ENCODE assay signal across 18 cellular contexts in the genomic region with DNA sequence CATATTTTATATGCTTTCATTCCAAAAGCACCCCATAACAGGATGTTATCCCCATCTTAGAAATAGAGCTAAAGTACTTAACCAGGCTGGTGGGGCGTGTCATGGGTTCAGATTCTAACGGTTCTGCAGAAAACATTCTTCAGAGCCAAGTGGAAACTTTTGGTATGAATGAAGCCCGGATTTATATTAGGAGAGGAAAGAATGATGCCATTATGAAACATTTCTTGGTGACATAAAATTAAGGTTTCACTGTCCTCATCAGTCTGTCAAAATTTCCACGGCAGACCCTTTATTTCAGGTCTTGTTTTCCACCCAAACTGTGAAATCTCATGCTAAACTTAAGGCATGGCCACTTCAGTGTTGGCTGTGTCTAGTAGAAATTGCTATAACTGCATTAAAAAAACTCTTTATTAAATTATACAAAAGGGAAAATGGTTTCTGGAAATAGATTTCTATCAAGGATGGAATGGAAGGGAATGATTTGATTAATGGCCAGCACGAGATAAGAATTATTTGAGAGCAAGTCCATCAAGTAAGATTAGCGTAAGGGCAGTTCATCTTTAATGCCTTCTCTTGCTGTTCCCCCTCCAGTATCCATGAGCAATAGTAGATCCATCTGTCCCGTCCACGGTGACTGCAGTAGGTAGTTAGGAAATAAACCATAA.
DNase-seq lines count a peak whose midpoint lies in the region; ATAC-seq and TF ChIP-seq lines count a peak whose summit lies in the region.
"Had no signal": no experiment of that assay in that cellular context is flagged by ENCODE, and none has a peak within 500 bp of the region (broad histone marks: within the 10 kb centered on the region; RNA-seq: fewer than 3 reads in every experiment).

No MANE protein-coding gene starts in this region.

- H3K79me2 ChIP-seq in OCI-LY1 (ENCODE audit: insufficient read depth, low read length), result peaks cover 26% of the 10 kb centered on the region

- H3K4me1 ChIP-seq in OCI-LY1 (ENCODE audit: insufficient read depth, low read length, severe bottlenecking), result peaks cover 30% of the 10 kb centered on the region

- POLR2A ChIA-PET in HEK293T (lab: Yijun Ruan, JAX), result no interaction called here

- ATAC-seq in GM19324 (IDR thresholded peaks at IDR 0.05; ENCODE audit: low FRiP score, unreplicated experiment), result no peak
- ATAC-seq: A549, mucosa of descending colon, sciatic nerve had no signal

- no peaks in the 10 kb centered on the region for H3K9me2 ChIP-seq in OCI-LY1 (ENCODE audit: low read depth, low read length)

- H4K20me1 ChIP-seq in OCI-LY1 (ENCODE audit: insufficient read depth, low read length), result no peaks in the 10 kb centered on the region

- peaks cover 21% of the 10 kb centered on the region for H3K36me3 ChIP-seq in OCI-LY1 (ENCODE audit: insufficient read depth, low read length)
- H3K36me3 ChIP-seq: cardiac muscle cell had no signal

- no peaks in the 10 kb centered on the region for H3K27me3 ChIP-seq in OCI-LY1 (ENCODE audit: insufficient read depth, low read length)
- H3K27me3 ChIP-seq: cardiac muscle cell had no signal

- no peaks in the 10 kb centered on the region for H3K9me3 ChIP-seq in OCI-LY1 (ENCODE audit: low read length)
- H3K9me3 ChIP-seq: A549, mucosa of descending colon had no signal

- H3K9ac ChIP-seq in OCI-LY1 (ENCODE audit: low read length), result no peak overlapping the region
- H3K9ac ChIP-seq: KMS-11 had no signal

- peak overlapping the region; percentile 45 for H3K27ac ChIP-seq in OCI-LY1 (ENCODE audit: low read depth, low read length, poor library complexity, severe bottlenecking)
- H3K27ac ChIP-seq: A549, cardiac muscle cell, KMS-11 had no signal

- TF ChIP-seq CTCF in OCI-LY1 (IDR thresholded peaks at IDR 0.05; ENCODE audit: low read length), result no peak

- no peaks in the 10 kb centered on the region for H3F3A ChIP-seq in OCI-LY1 (ENCODE audit: insufficient read depth, low read length)

- H2AFZ ChIP-seq in OCI-LY1 (ENCODE audit: low read length), result no peak overlapping the region

- H3K4me2 ChIP-seq in OCI-LY1 (ENCODE audit: low read length), result no peak overlapping the region
- H3K4me2 ChIP-seq: KMS-11 had no signal

- peak; percentile 65 for DNase-seq in activated CD4-positive, alpha-beta T cell treated with anti-CD3 and anti-CD28 coated beads for 48 hours
- DNase-seq in activated CD4-positive, alpha-beta T cell treated with anti-CD3 and anti-CD28 coated beads, Interleukin-2, amount 50 U/mL, for 1 hour, result no peak
- peak; percentile 5 for DNase-seq in activated T-helper 9 cell treated with anti-CD3 and anti-CD28 coated beads, Interleukin-2, amount 50 U/mL, for 16 hours (ENCODE audit: low read depth)
- peak; percentile 55 for DNase-seq in stimulated activated CD4-positive, alpha-beta T cell treated with anti-CD3 and anti-CD28 coated beads, Interleukin-4, amount 100 ng/mL, for 24 hours
- DNase-seq in NCI-H2196 treated with DMSO at 0.1 percent for 48 hours (lab: John Stamatoyannopoulos, UW; ENCODE audit: unreplicated experiment), result no peak
- DNase-seq in HEK293T (ENCODE audit: extremely low spot score), result no peak
- DNase-seq: activated CD4-positive, CD25-positive, alpha-beta regulatory T cell treated with anti-CD3 and anti-CD28 coated beads, Interleukin-2, amount 50 U/mL, for 72 hours; mucosa of descending colon; NCI-H187; NCI-H2227 treated with DMSO at 0.1 percent for 48 hours; NCI-H748 treated with DMSO at 0.1 percent for 48 hours; posterior cingulate gyrus had no signal

- CTCF ChIA-PET in HEK293T (lab: Yijun Ruan, JAX), result interaction anchor here (0.6 kb wide), 1 partner anchor 14 kb away, joined by 3 read pairs; no protein-coding TSS in a partner anchor

- H3K4me3 ChIP-seq in OCI-LY1 (ENCODE audit: low read depth, low read length, poor library complexity, severe bottlenecking), result no peak overlapping the region
- H3K4me3 ChIP-seq: A549, cardiac muscle cell, mucosa of descending colon had no signal

TF ChIP-seq in HEK293T, 16 proteins besides CTCF, POLR2A, EP300 and RAD21:
- TF ChIP-seq ZNF384 (IDR thresholded peaks at IDR 0.05) (no peak), HDGF (IDR thresholded peaks at IDR 0.05; ENCODE audit: borderline replicate concordance) (no peak), TARDBP (IDR thresholded peaks at IDR 0.05) (no peak), L3MBTL2 (conservative IDR thresholded peaks at IDR 0.05) (no peak), BHLHE40 (IDR thresholded peaks at IDR 0.05; ENCODE audit: borderline replicate concordance) (no peak)
TF ChIP-seq in HEK293T: peak in this region for 0.

Comparison
In these comparisons a context has a peak if more than half of its experiments do, and no peak if none do; other contexts are left out.
1. DNase-seq: peak in activated CD4-positive, alpha-beta T cell treated with anti-CD3 and anti-CD28 coated beads for 48 hours (single experiment), activated T-helper 9 cell treated with anti-CD3 and anti-CD28 coated beads, Interleukin-2, amount 50 U/mL, for 16 hours (single experiment) and stimulated activated CD4-positive, alpha-beta T cell treated with anti-CD3 and anti-CD28 coated beads, Interleukin-4, amount 100 ng/mL, for 24 hours (single experiment); none in activated CD4-positive, alpha-beta T cell treated with anti-CD3 and anti-CD28 coated beads, Interleukin-2, amount 50 U/mL, for 1 hour (single experiment), NCI-H2196 treated with DMSO at 0.1 percent for 48 hours (single experiment) and HEK293T (single experiment).